26 cellular contexts compared by ENCODE assay signal in the genomic region with DNA sequence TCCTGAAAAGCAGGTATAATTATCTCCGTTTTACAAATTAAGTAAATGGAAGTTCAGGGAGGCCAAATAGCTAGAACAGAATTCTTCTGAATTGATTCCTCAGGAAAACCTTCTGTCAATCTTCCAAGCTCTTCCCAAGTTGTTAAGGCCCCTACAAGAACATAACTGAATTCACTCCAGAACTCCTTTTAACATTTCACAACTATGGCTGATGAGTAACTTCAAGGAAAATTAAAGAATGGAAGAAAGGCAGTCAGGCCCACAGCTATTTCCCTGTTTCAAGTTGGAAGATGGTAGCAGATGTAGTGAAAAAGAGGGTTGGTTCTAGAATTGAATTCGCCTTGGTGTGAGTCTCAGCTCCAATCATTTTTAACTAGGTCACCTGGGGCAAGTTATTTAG.
"Had no signal": no experiment of that assay in that cellular context is flagged by ENCODE, and none has a peak within 500 bp of the region (broad histone marks: within the 10 kb centered on the region; RNA-seq: fewer than 3 reads in every experiment).

No MANE protein-coding gene starts in this region.

- H3K27ac ChIP-seq: KMS-11, Peyer's patch had no signal

- H3K9me3 ChIP-seq: breast epithelium, MG63, Peyer's patch had no signal

- H3K36me3 ChIP-seq: breast epithelium had no signal

- H3K4me3 ChIP-seq: breast epithelium, MG63, Peyer's patch had no signal

- H3K4me2 ChIP-seq: KMS-11 had no signal

- H3K9ac ChIP-seq: KMS-11 had no signal

- H3K4me1 ChIP-seq: breast epithelium, Peyer's patch had no signal

- DNase-seq: activated B cell treated with CpG ODN at 0.5 μM for 24 hours; activated CD4-positive, alpha-beta T cell treated with anti-CD3 and anti-CD28 coated beads for 1 hour; activated CD4-positive, alpha-beta T cell treated with anti-CD3 and anti-CD28 coated beads, Interleukin-2, amount 10 ng/mL, durations not matched to agents 24 days and 14 days; activated CD4-positive, alpha-beta T cell treated with anti-CD3 and anti-CD28 coated beads, Interleukin-2, amount 50 U/mL, for 48 hours; activated effector memory CD4-positive, alpha-beta T cell treated with anti-CD3 and anti-CD28 coated beads, Interleukin-2, amount 50 U/mL, for 16 hours; activated naive CD4-positive, alpha-beta T cell treated with Interleukin-2 at 50 U/mL for 16 hours; activated T-cell treated with anti-CD3 and anti-CD28 coated beads, Interleukin-2, amount 50 U/mL, for 4 hours; anterior cingulate cortex; caudate nucleus; MG63; MV-4-11; NCI-H1092 treated with DMSO at 0.1 percent for 48 hours; NCI-H1417 treated with DMSO at 0.1 percent for 48 hours; NCI-H1694; NCI-H2029; NCI-H2107; NCI-H2171 treated with DMSO at 0.1 percent for 48 hours; NCI-H226; NCI-H526; NCI-H82; Peyer's patch; SHP77 treated with DMSO at 0.1 percent for 48 hours; T-helper 17 cell; T-helper 9 cell had no signal

- H3K27me3 ChIP-seq: breast epithelium, MG63, Peyer's patch had no signal
